In the genomic region with DNA sequence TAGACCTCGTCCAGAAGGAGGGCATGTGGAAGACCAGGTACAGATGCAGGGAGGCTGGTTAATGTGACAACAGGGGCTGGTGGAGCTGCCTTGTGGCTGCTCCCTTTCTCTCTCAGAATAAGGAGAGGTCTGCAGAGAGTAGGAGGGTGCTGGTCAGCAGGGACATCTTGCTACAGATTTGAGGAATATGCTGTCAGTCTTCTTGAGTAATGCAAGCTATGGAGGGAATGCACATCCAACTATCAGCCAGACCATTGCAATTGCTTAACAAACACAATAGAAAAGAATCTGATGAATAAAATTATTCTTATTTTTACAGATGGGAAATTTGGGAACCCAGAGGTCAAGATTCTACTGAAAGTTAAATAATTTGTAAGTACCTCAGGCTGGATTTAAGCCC, we compare ENCODE assay signal across 11 cellular contexts.
"Had no signal": no experiment of that assay in that cellular context is flagged by ENCODE, and none has a peak within 500 bp of the region (broad histone marks: within the 10 kb centered on the region; RNA-seq: fewer than 3 reads in every experiment).

No MANE protein-coding gene starts in this region.

- DNase-seq: activated CD4-positive, alpha-beta T cell treated with anti-CD3 and anti-CD28 coated beads for 1 hour; activated gamma-delta T cell; caudate nucleus; colonic mucosa; glutamatergic neuron; mesenchymal stem cell; naive thymus-derived CD8-positive, alpha-beta T cell; posterior cingulate gyrus; retina; stimulated activated naive B cell treated with anti-CD40 and anti-IgM and Interleukin-4, amounts not matched to agents 10 μg/mL and 1 μg/mL and 100 μg/mL, for 72 hours; transverse colon had no signal

- H3K36me3 Mint-ChIP-seq: naive thymus-derived CD8-positive, alpha-beta T cell; stimulated activated naive B cell treated with anti-CD40 and anti-IgM and Interleukin-4, amounts not matched to agents 10 μg/mL and 1 μg/mL and 100 μg/mL, for 72 hours had no signal

- H3K4me3 Mint-ChIP-seq: naive thymus-derived CD8-positive, alpha-beta T cell; stimulated activated naive B cell treated with anti-CD40 and anti-IgM and Interleukin-4, amounts not matched to agents 10 μg/mL and 1 μg/mL and 100 μg/mL, for 72 hours had no signal

- H3K9me3 Mint-ChIP-seq: naive thymus-derived CD8-positive, alpha-beta T cell; stimulated activated naive B cell treated with anti-CD40 and anti-IgM and Interleukin-4, amounts not matched to agents 10 μg/mL and 1 μg/mL and 100 μg/mL, for 72 hours had no signal

- H3K27me3 Mint-ChIP-seq: stimulated activated naive B cell treated with anti-CD40 and anti-IgM and Interleukin-4, amounts not matched to agents 10 μg/mL and 1 μg/mL and 100 μg/mL, for 72 hours had no signal

- H3K27ac Mint-ChIP-seq: naive thymus-derived CD8-positive, alpha-beta T cell had no signal

- H3K4me3 ChIP-seq: colonic mucosa, transverse colon had no signal

- ATAC-seq: naive thymus-derived CD8-positive, alpha-beta T cell had no signal
